23 cellular contexts compared by ENCODE assay signal in the genomic region with DNA sequence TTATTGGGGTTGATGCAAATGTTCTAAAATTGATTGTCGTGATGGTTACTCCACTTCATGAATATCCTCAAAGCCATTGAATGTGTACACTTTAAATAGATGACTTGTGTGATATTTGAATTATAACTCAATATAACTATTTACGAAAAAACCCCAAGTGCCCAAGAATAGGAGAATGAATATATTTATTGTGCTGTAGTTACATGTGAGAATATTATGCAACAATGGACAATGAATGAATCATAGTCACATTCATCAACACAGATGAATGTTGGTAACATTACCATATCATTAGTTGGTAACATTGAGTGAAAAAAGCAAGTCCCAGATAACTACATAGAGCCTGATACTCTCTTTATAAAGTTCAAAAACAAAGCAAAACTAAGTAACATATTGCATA.
DNase-seq lines count a peak whose midpoint lies in the region; ATAC-seq, FAIRE-seq and TF ChIP-seq lines count a peak whose summit lies in the region.
"Had no signal": no experiment of that assay in that cellular context is flagged by ENCODE, and none has a peak within 500 bp of the region (broad histone marks: within the 10 kb centered on the region; RNA-seq: fewer than 3 reads in every experiment).

No MANE protein-coding gene starts in this region.

- no peak for FAIRE-seq in bronchial epithelial cell (lab: Jason Lieb, UNC)
- FAIRE-seq in D721Med (lab: Jason Lieb, UNC) = no peak
- FAIRE-seq: GM12891, RCC 7860 had no signal

- DNase-seq in AG10803 (ENCODE audit: low read depth) = peak; percentile 43
- DNase-seq in GM23248 = peak; percentile 60
- DNase-seq in bronchial epithelial cell (ENCODE audit: low read depth) = peak; percentile 80
- DNase-seq in fibroblast of the aortic adventitia (ENCODE audit: low read depth) = peak; percentile 47
- no peak for DNase-seq in activated effector memory CD4-positive, alpha-beta T cell treated with anti-CD3 and anti-CD28 coated beads, Interleukin-2, amount 50 U/mL, for 16 hours
- no peak for DNase-seq in hypothalamus (lab: John Stamatoyannopoulos, UW)
- DNase-seq in D721Med (ENCODE audit: insufficient read length, low spot score) = no peak
- DNase-seq: 8988T; CD8-positive, alpha-beta memory T cell; DMS53; Karpas-422; NCI-H1417 treated with DMSO at 0.1 percent for 48 hours; NCI-H187; NCI-H446; NCI-H526; OCI-M1; Right ventricle myocardium superior had no signal

- no peaks in the 10 kb centered on the region for H3K36me3 ChIP-seq in GM23248 (ENCODE audit: low read depth)
- H3K36me3 ChIP-seq in bronchial epithelial cell (ENCODE audit: control insufficient read depth, insufficient read depth, low read length) = no peaks in the 10 kb centered on the region

- H3K27ac ChIP-seq in GM23248 = no peak overlapping the region
- H3K27ac ChIP-seq: C4-2B had no signal

- H4K20me1 ChIP-seq in GM23248 (ENCODE audit: insufficient read depth) = no peaks in the 10 kb centered on the region

- no peaks in the 10 kb centered on the region for H3K79me2 ChIP-seq in GM23248 (ENCODE audit: insufficient read depth)

- peaks cover 6% of the 10 kb centered on the region; the same call in 1 of the 2 replicates for H3F3A ChIP-seq in GM23248 (ENCODE audit: insufficient read depth)

- WGBS in GM23248 (ENCODE audit: low coverage in 1 of 2, low lambda C conversion rate in 2 of 2, missing lambda C conversion rate in 2 of 2), 2 experiments = 65 to 74% methylated on average over 2 of the region's 2 CpGs

- H2AFZ ChIP-seq in GM23248 = no peak overlapping the region
- H2AFZ ChIP-seq: GM23338 had no signal

- H3K4me3 ChIP-seq in AG10803 (ENCODE audit: low read length) (no peak overlapping the region), GM23248 (no peak overlapping the region), bronchial epithelial cell (ENCODE audit: low read depth, low read length) (no peak overlapping the region), fibroblast of the aortic adventitia (ENCODE audit: low read depth, low read length) (no peak overlapping the region)
- H3K4me3 ChIP-seq: GM23338 had no signal

- no peaks in the 10 kb centered on the region for H3K4me1 ChIP-seq in GM23248 (ENCODE audit: insufficient read depth)

- H3K9me2 ChIP-seq in GM23248 (ENCODE audit: insufficient read depth) = no peaks in the 10 kb centered on the region

- no peak for ATAC-seq in HG03565 (IDR thresholded peaks at IDR 0.05; ENCODE audit: unreplicated experiment)
- ATAC-seq: GM23338, HCT116 had no signal

- no peaks in the 10 kb centered on the region for H3K27me3 ChIP-seq in GM23248 (replicated peaks; ENCODE audit: insufficient read depth)
- no peaks in the 10 kb centered on the region for H3K27me3 ChIP-seq in bronchial epithelial cell (ENCODE audit: control insufficient read depth, insufficient read depth, low read length)

- no peak overlapping the region for H3K4me2 ChIP-seq in GM23248 (ENCODE audit: unreplicated experiment)
- H3K4me2 ChIP-seq: GM23338 had no signal

- H3K9ac ChIP-seq in GM23248 = no peak overlapping the region

- TF ChIP-seq CTCF in AG10803 (conservative IDR thresholded peaks at IDR 0.05; ENCODE audit: low read length) (no peak), bronchial epithelial cell (IDR thresholded peaks at IDR 0.05; ENCODE audit: insufficient read depth, low read length, severe bottlenecking) (no peak), fibroblast of the aortic adventitia (IDR thresholded peaks at IDR 0.05; ENCODE audit: insufficient read depth, low read length) (no peak), D721Med (IDR thresholded peaks at IDR 0.05; ENCODE audit: insufficient read depth, missing control alignments) (no peak)

- in situ Hi-C loops in GM23248 (cut with MboI) = no loop called here

- H3K9me3 ChIP-seq in GM23248 (ENCODE audit: low read depth) = no peaks in the 10 kb centered on the region

Comparison
In these comparisons a context has a peak if more than half of its experiments do, and no peak if none do; other contexts are left out.
1. DNase-seq: peak in AG10803 (single experiment), GM23248 (single experiment), bronchial epithelial cell (single experiment) and fibroblast of the aortic adventitia (single experiment); none in activated effector memory CD4-positive, alpha-beta T cell treated with anti-CD3 and anti-CD28 coated beads, Interleukin-2, amount 50 U/mL, for 16 hours (single experiment), hypothalamus (0 of 51) and D721Med (single experiment).